Comparison of ENCODE assay signal across 9 cellular contexts in the genomic region with DNA sequence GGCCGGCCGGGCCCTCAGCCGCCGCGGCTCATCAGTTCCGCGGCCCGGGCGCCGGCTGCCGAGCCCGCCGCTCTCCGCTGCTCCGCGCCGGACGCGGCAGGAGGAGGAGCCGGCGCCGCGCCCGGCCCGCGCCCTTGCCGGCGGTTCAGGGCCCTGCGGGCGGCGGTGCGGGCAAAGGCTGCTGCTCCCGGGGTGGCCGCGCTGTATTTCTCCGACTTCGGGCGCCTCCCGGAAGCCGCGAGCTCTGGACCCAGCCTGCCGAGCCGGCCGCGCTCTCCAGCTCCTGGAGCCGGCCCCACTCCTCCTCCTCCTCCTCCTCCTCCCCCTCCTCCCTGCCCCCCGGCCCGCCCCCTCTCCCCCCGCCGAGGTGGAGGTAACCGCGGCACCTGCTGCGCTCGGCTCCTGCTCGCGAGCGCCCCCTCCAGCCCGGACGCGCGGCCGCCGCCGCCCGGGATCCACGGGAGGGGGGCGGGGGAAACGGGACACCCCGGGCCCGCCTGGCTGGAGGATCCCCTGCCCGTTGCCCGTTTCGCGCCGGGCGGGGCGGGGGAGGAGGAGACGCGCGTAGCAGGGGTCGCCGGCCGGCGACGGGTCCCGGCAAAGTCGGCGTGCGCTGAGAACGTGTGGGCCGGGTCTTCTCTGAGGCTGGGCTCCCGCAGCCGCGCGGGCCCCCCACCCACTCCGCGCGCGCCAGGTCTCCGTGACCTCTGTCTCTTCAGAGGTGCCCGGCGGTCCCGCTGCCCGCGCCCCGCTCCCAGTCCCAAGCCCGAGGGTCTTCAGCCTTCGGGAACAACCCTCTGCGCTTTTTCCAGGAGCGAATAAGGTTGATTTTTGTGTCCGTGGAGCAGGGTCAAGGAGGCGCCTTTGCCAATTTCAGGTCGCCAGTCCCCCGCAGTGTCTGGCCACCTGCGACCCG. TPM values are rescaled to one million over a fixed set of nuclear protein-coding genes. Genes with fewer than 3 reads are reported as not detected.
DNase-seq lines count a peak whose midpoint lies in the region; ATAC-seq, FAIRE-seq and TF ChIP-seq lines count a peak whose summit lies in the region.
"Had no signal": no experiment of that assay in that cellular context is flagged by ENCODE, and none has a peak within 500 bp of the region (broad histone marks: within the 10 kb centered on the region; RNA-seq: fewer than 3 reads in every experiment).

Gene SLC22A23, minus strand, starts transcription at position 257 of the 916 bp plus-strand sequence. CDS start 491 bp downstream, outside the sequence.

- no peaks in the 10 kb centered on the region for H3K9me1 ChIP-seq in endothelial cell of umbilical vein (replicated peaks; ENCODE audit: control insufficient read depth, extremely low read depth, insufficient read depth, low read length)

- CTCF ChIA-PET in endothelial cell of umbilical vein (lab: Charles Lee), result interaction anchor here (0.6 to 1.6 kb wide), 8 partner anchors 11 to 177 kb away, joined by 3 to 6 read pairs (median 4); no protein-coding TSS in a partner anchor

- H2AFZ ChIP-seq in endothelial cell of umbilical vein (ENCODE audit: low read depth, low read length), result peak within 1 kb of the TSS; percentile 61

- intact Hi-C loops in endothelial cell of umbilical vein (cut with micrococcal nuclease), result loop anchor here (1.0 to 5.0 kb wide), 4 partner anchors 105 to 275 kb away; no protein-coding TSS in a partner anchor

- H4K20me1 ChIP-seq in endothelial cell of umbilical vein (replicated peaks; ENCODE audit: control insufficient read depth, extremely low read depth, insufficient read depth, low read length), result no peaks in the 10 kb centered on the region

- TF ChIP-seq POLR2A in H54 (IDR thresholded peaks at IDR 0.05; ENCODE audit: low read depth, low read length), result no peak
- TF ChIP-seq POLR2A in endothelial cell of umbilical vein (IDR thresholded peaks at IDR 0.05; ENCODE audit: low read depth, low read length), result no peak

- no peaks in the 10 kb centered on the region for H3K9me3 ChIP-seq in endothelial cell of umbilical vein (replicated peaks; ENCODE audit: control insufficient read depth, insufficient read depth, low read length)
- no peaks in the 10 kb centered on the region for H3K9me3 ChIP-seq in mononuclear cell (ENCODE audit: low read depth, low read length)

- H3K4me1 ChIP-seq in endothelial cell of umbilical vein (ENCODE audit: control insufficient read depth, extremely low read depth, insufficient read depth, low read length), result peaks cover 5% of the 10 kb centered on the region
- peaks cover 19% of the 10 kb centered on the region for H3K4me1 ChIP-seq in mononuclear cell (ENCODE audit: insufficient read depth, low read length)

- no peaks in the 10 kb centered on the region for H3K79me2 ChIP-seq in endothelial cell of umbilical vein (ENCODE audit: control insufficient read depth, insufficient read depth, low read length)

- POLR2A ChIA-PET in endothelial cell of umbilical vein (lab: Charles Lee), result interaction anchor here (0.5 kb wide), 1 partner anchor 199 kb away, joined by 3 read pairs; the partner anchor contains the start of gene PSMG4

- FAIRE-seq in H54 (lab: Jason Lieb, UNC), result no peak
- FAIRE-seq in endothelial cell of umbilical vein (lab: Jason Lieb, UNC), result no peak
- FAIRE-seq: colon had no signal

- no peak for ATAC-seq in HG03095 (IDR thresholded peaks at IDR 0.05; ENCODE audit: unreplicated experiment)

- peak within 1 kb of the TSS; percentile 65 for H3K4me2 ChIP-seq in endothelial cell of umbilical vein (ENCODE audit: insufficient read depth, low read length)

- DNase-seq in COLO829 (ENCODE audit: low spot score), result peak; percentile 65
- peak; percentile 88 for DNase-seq in H54 (ENCODE audit: insufficient read length, low spot score)
- peak; percentile 77 for DNase-seq in NCI-H526 treated with DMSO at 0.1 percent for 48 hours (lab: John Stamatoyannopoulos, UW)
- DNase-seq in activated CD8-positive, alpha-beta memory T cell treated with anti-CD3 and anti-CD28 coated beads for 48 hours (ENCODE audit: low read depth in 2 of 3, low spot score in 2 of 3), result peak in 2 of 3 experiments; percentile 32 to 38
- DNase-seq in endothelial cell of umbilical vein (ENCODE audit: low read depth, low spot score), result peak; percentile 39
- peak; percentile 38 to 43 for DNase-seq in stimulated activated CD8-positive, alpha-beta memory T cell treated with anti-CD3 and anti-CD28 coated beads, Interleukin-2, amount 100 ng/mL, for 48 hours (ENCODE audit: low read depth in 2 of 2)

- no peak within 1 kb of the TSS for H3K9ac ChIP-seq in endothelial cell of umbilical vein (replicated peaks; ENCODE audit: extremely low read depth, insufficient read depth, low read length)

- TF ChIP-seq CTCF in endothelial cell of umbilical vein (IDR thresholded peaks at IDR 0.05; ENCODE audit: extremely low read depth in 1 of 2, insufficient read depth in 1 of 2, low read depth in 1 of 2, low read length in 2 of 2), result peak; percentile 35 to 60

- no peak within 1 kb of the TSS for H3K27ac ChIP-seq in endothelial cell of umbilical vein (ENCODE audit: insufficient read depth, low read depth, low read length)

- H3K4me3 ChIP-seq in endothelial cell of umbilical vein (replicated peaks in 1 of 3; ENCODE audit: insufficient read depth in 1 of 3, low read depth in 1 of 3, low read length in 3 of 3) (peak within 1 kb of the TSS; percentile 18 to 67 (median 46)), mononuclear cell (ENCODE audit: low read length) (peak within 1 kb of the TSS; percentile 22)

- no peaks in the 10 kb centered on the region for H3K36me3 ChIP-seq in endothelial cell of umbilical vein (ENCODE audit: control insufficient read depth in 2 of 2, extremely low read depth in 1 of 2, insufficient read depth in 2 of 2, low read length in 2 of 2)

- dilution Hi-C loops in endothelial cell of umbilical vein (cut with MboI; ENCODE audit: extremely low pct_ligation_motif_present, low sequenced_read_pairs), result no loop called here

- H3K27me3 ChIP-seq in endothelial cell of umbilical vein (ENCODE audit: control insufficient read depth in 2 of 2, insufficient read depth in 2 of 2, low read length in 2 of 2), result peaks cover 7 to 20% of the 10 kb centered on the region in 2 experiments
- peaks cover 69% of the 10 kb centered on the region for H3K27me3 ChIP-seq in mononuclear cell (ENCODE audit: insufficient read depth, low read length)

- no TSS peak for BruUV-seq in endothelial cell of umbilical vein (replicated peaks; lab: Mats Ljungman, UMichigan)

TF ChIP-seq in endothelial cell of umbilical vein, 7 proteins besides CTCF, POLR2A, EP300 and RAD21:
- no peak for TF ChIP-seq FOS (IDR thresholded peaks at IDR 0.05; ENCODE audit: borderline replicate concordance, insufficient read depth, low read length)
- TF ChIP-seq POLR2AphosphoS5 (IDR thresholded peaks at IDR 0.05; ENCODE audit: insufficient read depth, low read depth, low read length), result no peak
- TF ChIP-seq JUN (IDR thresholded peaks at IDR 0.05; ENCODE audit: borderline replicate concordance, insufficient read depth, insufficient read length, low read depth), result no peak
- TF ChIP-seq EZH2 (IDR thresholded peaks at IDR 0.05; ENCODE audit: borderline replicate concordance, low read depth, low read length, severe bottlenecking), result no peak

RNA-seq across cellular contexts. Expression of gene SLC22A23, which starts in this region (rescaled TPM):
- total RNA-seq in endothelial cell of umbilical vein, result 10.8 and 14.3 TPM in 2 replicates
- polyA plus RNA-seq in endothelial cell of umbilical vein, result 4.0 and 4.2 TPM in 2 replicates
- polyA plus RNA-seq in endothelial cell of umbilical vein (2011; cell fraction: cytosol; rRNA removed), result 4.0 and 4.5 TPM in 2 replicates
- 8.8 and 10.7 TPM in 2 replicates for polyA plus RNA-seq in endothelial cell of umbilical vein (2011; cell fraction: nucleus; rRNA removed)
- 2.7 and 4.0 TPM in 2 replicates for polyA plus RNA-seq in endothelial cell of umbilical vein (2012)
- polyA minus RNA-seq in endothelial cell of umbilical vein, result 11.6 and 15.7 TPM in 2 replicates
- 1.0 TPM for polyA minus RNA-seq in endothelial cell of umbilical vein (2011; cell fraction: cytosol; rRNA and poly(A)+ RNA removed)
- 15.9 and 18.5 TPM in 2 replicates for polyA minus RNA-seq in endothelial cell of umbilical vein (2011; cell fraction: nucleus; rRNA and poly(A)+ RNA removed)
- 6.0 TPM for total RNA-seq in mononuclear cell

Comparison
In these comparisons a context has a peak if more than half of its experiments do, and no peak if none do; other contexts are left out.
1. DNase-seq: peak in every context shown above with its lines; median percentile 88 in H54; 77 in NCI-H526 treated with DMSO at 0.1 percent for 48 hours; 65 in COLO829; 40 in stimulated activated CD8-positive, alpha-beta memory T cell treated with anti-CD3 and anti-CD28 coated beads, Interleukin-2, amount 100 ng/mL, for 48 hours; 39 in endothelial cell of umbilical vein; 35 in activated CD8-positive, alpha-beta memory T cell treated with anti-CD3 and anti-CD28 coated beads for 48 hours.